9 cellular contexts compared by ENCODE assay signal in genomic region chr19:35977446-35978222, GRCh38. TPM values are rescaled to one million over a fixed set of nuclear protein-coding genes. Genes with fewer than 3 reads are reported as not detected.
A peak's percentile ranks its signal among the peaks of the same experiment; 100 is the strongest.
DNase-seq lines count a peak whose midpoint lies in the region; ATAC-seq and TF ChIP-seq lines count a peak whose summit lies in the region.
"Had no signal": no experiment of that assay in that cellular context is flagged by ENCODE, and none has a peak within 500 bp of the region (broad histone marks: within the 10 kb centered on the region; RNA-seq: fewer than 3 reads in every experiment).

No MANE protein-coding gene starts in this region.

- no peaks in the 10 kb centered on the region for H3K27me3 ChIP-seq in right atrium auricular region

- H3K4me3 Mint-ChIP-seq in CD14-positive monocyte: no peak overlapping the region

- CTCF ChIA-PET in OCI-LY7 (lab: Charles Lee; ENCODE audit: unreplicated experiment): no interaction called here

- peaks cover 11 to 28% (median 27%) of the 10 kb centered on the region in 3 donors for H3K27me3 Mint-ChIP-seq in CD14-positive monocyte (ENCODE audit: low read depth in 3 of 3)

- H3K27ac ChIP-seq in OCI-LY7 (ENCODE audit: low read depth, low read length, poor library complexity, severe bottlenecking) (no peak overlapping the region), right atrium auricular region (no peak overlapping the region)
- H3K27ac ChIP-seq: stomach had no signal

- ATAC-seq in GM18498 (IDR thresholded peaks at IDR 0.05; ENCODE audit: unreplicated experiment): no peak

- no peaks in the 10 kb centered on the region for H3K4me1 Mint-ChIP-seq in CD14-positive monocyte

- H3K9me2 ChIP-seq in OCI-LY7 (ENCODE audit: insufficient read depth, low read length): no peaks in the 10 kb centered on the region

- no peaks in the 10 kb centered on the region for H3K4me1 ChIP-seq in OCI-LY7 (ENCODE audit: insufficient read depth, low read length, poor library complexity, severe bottlenecking)
- H3K4me1 ChIP-seq in right atrium auricular region: no peaks in the 10 kb centered on the region
- H3K4me1 ChIP-seq: stomach had no signal

- no peaks in the 10 kb centered on the region for H3K79me2 ChIP-seq in OCI-LY7 (ENCODE audit: insufficient read depth, low read depth, low read length)

- H3K36me3 Mint-ChIP-seq in CD14-positive monocyte: no peaks in the 10 kb centered on the region

- no TSS peak for BruUV-seq in OCI-LY7 (replicated peaks; lab: Mats Ljungman, UMichigan)

- intact Hi-C loops in OCI-LY7 (cut with micrococcal nuclease; ENCODE audit: unreplicated experiment): no loop called here
- intact Hi-C loops in CD14-positive monocyte (cut with micrococcal nuclease): no loop called here

- no peaks in the 10 kb centered on the region for H4K20me1 ChIP-seq in OCI-LY7 (ENCODE audit: insufficient read depth, low read length)

- H2AFZ ChIP-seq in OCI-LY7 (ENCODE audit: low read length): no peak overlapping the region

- peaks cover 0 to 2% (median 0%) of the 10 kb centered on the region in 7 donors for H3K9me3 Mint-ChIP-seq in CD14-positive monocyte

- H3K27ac Mint-ChIP-seq in CD14-positive monocyte: no peak overlapping the region

- H3K4me3 ChIP-seq in OCI-LY7 (ENCODE audit: low read depth, low read length, poor library complexity, severe bottlenecking) (no peak overlapping the region), epithelial cell of proximal tubule (ENCODE audit: low read depth, low read length) (no peak overlapping the region), right atrium auricular region (no peak overlapping the region)
- H3K4me3 ChIP-seq: stomach had no signal

- peak; percentile 62 for TF ChIP-seq CTCF in GM12873 (IDR thresholded peaks at IDR 0.05; ENCODE audit: insufficient read depth, low read depth, low read length, missing control alignments)
- TF ChIP-seq CTCF in OCI-LY7 (conservative IDR thresholded peaks at IDR 0.05; ENCODE audit: low read length): peak; percentile 80
- peak; percentile 13 for TF ChIP-seq CTCF in epithelial cell of proximal tubule (conservative IDR thresholded peaks at IDR 0.05; ENCODE audit: low read depth, low read length)
- TF ChIP-seq CTCF in right atrium auricular region (IDR thresholded peaks at IDR 0.05): no peak
- no peak for TF ChIP-seq CTCF in CD14-positive monocyte (IDR thresholded peaks at IDR 0.05)

- H3K36me3 ChIP-seq in OCI-LY7 (ENCODE audit: insufficient read depth, low read length) (no peaks in the 10 kb centered on the region), right atrium auricular region (no peaks in the 10 kb centered on the region)
- H3K36me3 ChIP-seq: stomach had no signal

- H3K9me3 ChIP-seq in OCI-LY7 (ENCODE audit: low read length) (no peaks in the 10 kb centered on the region), right atrium auricular region (no peaks in the 10 kb centered on the region)
- H3K9me3 ChIP-seq: stomach had no signal

- POLR2A ChIA-PET in OCI-LY7 (lab: Charles Lee): interaction anchor here (0.6 kb wide), 1 partner anchor 12 kb away, joined by 3 read pairs; no protein-coding TSS in a partner anchor

- DNase-seq in CD1c-positive myeloid dendritic cell (ENCODE audit: extremely low spot score) (peak; percentile 40), OCI-LY7 (ENCODE audit: low spot score) (peak; percentile 73), epithelial cell of proximal tubule (ENCODE audit: low read depth) (no peak), right atrium auricular region (ENCODE audit: low spot score) (no peak), CD14-positive monocyte (ENCODE audit: low spot score) (no peak), AG08395 (ENCODE audit: low spot score) (no peak)
- DNase-seq: stomach had no signal

- H3K4me2 ChIP-seq in OCI-LY7 (ENCODE audit: low read length): no peak overlapping the region

RNA-seq across cellular contexts. Expression of gene SDHAF1, which starts 17.4 kb away (rescaled TPM):
- 52.6 and 60.9 TPM in 2 replicates for total RNA-seq in OCI-LY7 (2014; rRNA removed; shearing (Covaris generic))
- total RNA-seq in OCI-LY7 (2022) (24.2 and 26.1 TPM in 2 replicates), epithelial cell of proximal tubule (23.2 and 34.5 TPM in 2 replicates), right atrium auricular region (10 to 100 TPM; 30.8 to 34.9 TPM)
- 10 to 100 TPM; 19.0 to 26.9 TPM for polyA plus RNA-seq in CD14-positive monocyte

RNA-seq across cellular contexts. Expression of gene SYNE4, which starts 31.0 kb away (rescaled TPM):
- total RNA-seq in OCI-LY7 (2014; rRNA removed; shearing (Covaris generic)): 0.26 and 2.7 TPM in 2 replicates
- total RNA-seq in OCI-LY7 (2022): 3.1 and 4.5 TPM in 2 replicates
- total RNA-seq in epithelial cell of proximal tubule: 4.4 and 5.3 TPM in 2 replicates
- not detected for total RNA-seq in right atrium auricular region
- polyA plus RNA-seq in CD14-positive monocyte: not detected

RNA-seq across cellular contexts. Expression of gene ALKBH6, which starts 36.4 kb away (rescaled TPM):
- 19.5 and 29.0 TPM in 2 replicates for total RNA-seq in OCI-LY7 (2014; rRNA removed; shearing (Covaris generic))
- total RNA-seq in OCI-LY7 (2022) (28.7 and 38.2 TPM in 2 replicates), epithelial cell of proximal tubule (24.3 and 39.7 TPM in 2 replicates), right atrium auricular region (10 to 100 TPM; 16.2 to 16.5 TPM)
- polyA plus RNA-seq in CD14-positive monocyte: 10 to 100 TPM; 13.1 to 16.1 TPM

RNA-seq across cellular contexts. Expression of gene LRFN3, which starts 41.5 kb away (rescaled TPM):
- total RNA-seq in OCI-LY7 (2014; rRNA removed; shearing (Covaris generic)): 2.8 and 3.1 TPM in 2 replicates
- total RNA-seq in OCI-LY7 (2022): 3.4 and 6.0 TPM in 2 replicates
- total RNA-seq in epithelial cell of proximal tubule: 6.2 and 12.7 TPM in 2 replicates
- 10 to 100 TPM; 10.5 to 13.1 TPM for total RNA-seq in right atrium auricular region
- polyA plus RNA-seq in CD14-positive monocyte: not detected

RNA-seq across cellular contexts. Expression of gene CLIP3, which starts 55.0 kb away (rescaled TPM):
- total RNA-seq in OCI-LY7 (2014; rRNA removed; shearing (Covaris generic)): 0.66 TPM in 1 of 2 replicates, not detected in the other
- total RNA-seq in OCI-LY7 (2022): 2.4 and 2.6 TPM in 2 replicates
- 0.51 and 4.3 TPM in 2 replicates for total RNA-seq in epithelial cell of proximal tubule
- total RNA-seq in right atrium auricular region: 10 to 100 TPM in 1 of 2 donors, 1 to 10 TPM in 1; 5.1 to 10.7 TPM
- not detected for polyA plus RNA-seq in CD14-positive monocyte

Comparison
In these comparisons a context has a peak if more than half of its experiments do, and no peak if none do; other contexts are left out.
1. DNase-seq: peak in CD1c-positive myeloid dendritic cell (single experiment) and OCI-LY7 (single experiment); none in epithelial cell of proximal tubule (single experiment), right atrium auricular region (single experiment), CD14-positive monocyte (single experiment) and AG08395 (single experiment).
2. CTCF ChIP-seq: peak in GM12873 (single experiment), OCI-LY7 (single experiment) and epithelial cell of proximal tubule (single experiment); none in right atrium auricular region (0 of 2) and CD14-positive monocyte (single experiment).